1 cellular context compared by ENCODE assay signal in the genomic region with DNA sequence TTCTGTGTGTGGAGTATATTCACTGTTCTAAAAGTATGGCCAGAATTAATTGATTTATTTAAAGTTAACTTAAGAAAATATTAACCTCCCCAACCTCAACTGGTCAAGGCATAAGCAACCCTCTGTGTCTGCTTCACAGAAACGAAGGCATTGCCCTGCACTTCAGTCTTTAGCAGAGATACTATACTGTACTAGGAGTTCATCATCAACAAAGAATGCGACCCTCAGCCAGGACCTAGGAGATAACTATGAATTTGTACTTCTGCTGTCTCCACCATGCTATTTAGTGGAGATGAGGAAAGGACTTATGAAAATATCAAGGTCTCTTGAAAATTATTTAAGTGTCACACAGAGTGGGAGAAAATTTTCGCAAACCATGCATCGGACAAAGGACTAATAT.
TF ChIP-seq lines count a peak whose summit lies in the region.

No MANE protein-coding gene starts in this region.

TF ChIP-seq in IMR-90, 13 proteins besides CTCF, POLR2A, EP300 and RAD21 (continued from another document):
- TF ChIP-seq, protein P1, sequence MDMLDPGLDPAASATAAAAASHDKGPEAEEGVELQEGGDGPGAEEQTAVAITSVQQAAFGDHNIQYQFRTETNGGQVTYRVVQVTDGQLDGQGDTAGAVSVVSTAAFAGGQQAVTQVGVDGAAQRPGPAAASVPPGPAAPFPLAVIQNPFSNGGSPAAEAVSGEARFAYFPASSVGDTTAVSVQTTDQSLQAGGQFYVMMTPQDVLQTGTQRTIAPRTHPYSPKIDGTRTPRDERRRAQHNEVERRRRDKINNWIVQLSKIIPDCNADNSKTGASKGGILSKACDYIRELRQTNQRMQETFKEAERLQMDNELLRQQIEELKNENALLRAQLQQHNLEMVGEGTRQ (IDR thresholded peaks at IDR 0.05; ENCODE audit: low read depth, low read length), result no peak
- no peak for TF ChIP-seq CHD1 (IDR thresholded peaks at IDR 0.05; ENCODE audit: low read depth, low read length)
- no peak for TF ChIP-seq RFX5 (IDR thresholded peaks at IDR 0.05; ENCODE audit: low read depth, low read length)
- TF ChIP-seq CEBPB (IDR thresholded peaks at IDR 0.05; ENCODE audit: low read depth, low read length), result no peak
- no peak for TF ChIP-seq MXI1 (IDR thresholded peaks at IDR 0.05; ENCODE audit: borderline replicate concordance, low read depth, low read length)
- no peak for TF ChIP-seq MAFK (IDR thresholded peaks at IDR 0.05; ENCODE audit: low read depth, low read length)
- TF ChIP-seq, protein P2, sequence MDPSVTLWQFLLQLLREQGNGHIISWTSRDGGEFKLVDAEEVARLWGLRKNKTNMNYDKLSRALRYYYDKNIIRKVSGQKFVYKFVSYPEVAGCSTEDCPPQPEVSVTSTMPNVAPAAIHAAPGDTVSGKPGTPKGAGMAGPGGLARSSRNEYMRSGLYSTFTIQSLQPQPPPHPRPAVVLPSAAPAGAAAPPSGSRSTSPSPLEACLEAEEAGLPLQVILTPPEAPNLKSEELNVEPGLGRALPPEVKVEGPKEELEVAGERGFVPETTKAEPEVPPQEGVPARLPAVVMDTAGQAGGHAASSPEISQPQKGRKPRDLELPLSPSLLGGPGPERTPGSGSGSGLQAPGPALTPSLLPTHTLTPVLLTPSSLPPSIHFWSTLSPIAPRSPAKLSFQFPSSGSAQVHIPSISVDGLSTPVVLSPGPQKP (IDR thresholded peaks at IDR 0.05; ENCODE audit: borderline replicate concordance, low read depth, low read length), result no peak
- no peak for TF ChIP-seq FOS (IDR thresholded peaks at IDR 0.05; ENCODE audit: low read depth, low read length)
- TF ChIP-seq NFE2L2 (IDR thresholded peaks at IDR 0.05; ENCODE audit: low read depth, low read length), result no peak
- no peak for TF ChIP-seq SMC3 (IDR thresholded peaks at IDR 0.05; ENCODE audit: low read depth, low read length)
- TF ChIP-seq RCOR1 (IDR thresholded peaks at IDR 0.05; ENCODE audit: insufficient replicate concordance, low read length), result no peak
